ENCODE assay signal across 1 cellular context in genomic region chr19:45882652-45883585, GRCh38.
A peak's percentile ranks its signal among the peaks of the same experiment; 100 is the strongest.
TF ChIP-seq lines count a peak whose summit lies in the region.

No MANE protein-coding gene starts in this region.

TF ChIP-seq in HepG2, 621 proteins besides CTCF, POLR2A, EP300 and RAD21 (continued from another document and continues in another):
- TF ChIP-seq USF2 (IDR thresholded peaks at IDR 0.05; ENCODE audit: low read depth, low read length) = no peak
- TF ChIP-seq USF2 (CRISPR knock-in tag; IDR thresholded peaks at IDR 0.05; ENCODE audit: borderline replicate concordance) = no peak
- peak; percentile 93 for TF ChIP-seq ZSCAN30 (CRISPR knock-in tag; IDR thresholded peaks at IDR 0.05)
- TF ChIP-seq ZKSCAN8 (CRISPR knock-in tag; IDR thresholded peaks at IDR 0.05; ENCODE audit: borderline replicate concordance) = peak; percentile 42
- TF ChIP-seq DRAP1 (CRISPR knock-in tag; IDR thresholded peaks at IDR 0.05) = peak; percentile 86
- TF ChIP-seq PHB2 (IDR thresholded peaks at IDR 0.05; ENCODE audit: partially characterized antibody) = no peak
- peak; percentile 29; the same call in 1 of the 2 replicates for TF ChIP-seq ZNF713 (CRISPR knock-in tag; IDR thresholded peaks at IDR 0.05)
- TF ChIP-seq PAWR (CRISPR knock-in tag; IDR thresholded peaks at IDR 0.05; ENCODE audit: borderline replicate concordance) = no peak
- no peak for TF ChIP-seq RFX5 (IDR thresholded peaks at IDR 0.05; ENCODE audit: low read depth, low read length)
- peak; percentile 30; the same call in 1 of the 2 replicates for TF ChIP-seq SIN3A (IDR thresholded peaks at IDR 0.05; ENCODE audit: borderline replicate concordance, low read depth, low read length)
- peak; percentile 83 for TF ChIP-seq HMG20B (CRISPR knock-in tag; conservative IDR thresholded peaks at IDR 0.05)
- no peak for TF ChIP-seq CBX2 (IDR thresholded peaks at IDR 0.05; ENCODE audit: low read depth, low read length)
- TF ChIP-seq CBX2 (CRISPR knock-in tag; IDR thresholded peaks at IDR 0.05; ENCODE audit: low read depth) = no peak
- no peak for TF ChIP-seq ZNF660 (CRISPR knock-in tag; IDR thresholded peaks at IDR 0.05; ENCODE audit: borderline replicate concordance, low read depth)
- TF ChIP-seq MYNN (CRISPR knock-in tag; IDR thresholded peaks at IDR 0.05; ENCODE audit: low read depth) = no peak
- TF ChIP-seq ZNF335 (CRISPR knock-in tag; IDR thresholded peaks at IDR 0.05) = no peak
- TF ChIP-seq ZXDC (CRISPR knock-in tag; IDR thresholded peaks at IDR 0.05) = peak; percentile 74; the same call in 1 of the 2 replicates
- no peak for TF ChIP-seq MTF2 (CRISPR knock-in tag; IDR thresholded peaks at IDR 0.05; ENCODE audit: borderline replicate concordance)
- TF ChIP-seq KDM1A (CRISPR knock-in tag; IDR thresholded peaks at IDR 0.05) = peak; percentile 100
- TF ChIP-seq CHD4 (IDR thresholded peaks at IDR 0.05; ENCODE audit: borderline replicate concordance, low read length) = peak; percentile 100
- TF ChIP-seq ZNF10 (CRISPR knock-in tag; IDR thresholded peaks at IDR 0.05; ENCODE audit: borderline replicate concordance, low read depth) = no peak
- peak; percentile 57; the same call in 1 of the 2 replicates for TF ChIP-seq GTF3A (CRISPR knock-in tag; conservative IDR thresholded peaks at IDR 0.05)
- TF ChIP-seq RNF2 (conservative IDR thresholded peaks at IDR 0.05; ENCODE audit: low read depth) = no peak
- peak; percentile 94 for TF ChIP-seq POLR2G (IDR thresholded peaks at IDR 0.05; ENCODE audit: low read depth, low read length)
- TF ChIP-seq HIC2 (CRISPR knock-in tag; IDR thresholded peaks at IDR 0.05; ENCODE audit: low read depth) = no peak
- peak; percentile 63; the same call in 1 of the 2 replicates for TF ChIP-seq ZNF12 (CRISPR knock-in tag; IDR thresholded peaks at IDR 0.05)
- TF ChIP-seq ZHX2 (IDR thresholded peaks at IDR 0.05; ENCODE audit: low read depth) = peak; percentile 40; the same call in 1 of the 2 replicates
- 0 out of 2 replicates have a peak, but pooled peaks have one; percentile 13 for TF ChIP-seq ZHX2 (CRISPR knock-in tag; IDR thresholded peaks at IDR 0.05; ENCODE audit: borderline replicate concordance)
- TF ChIP-seq ZNF709 (CRISPR knock-in tag; IDR thresholded peaks at IDR 0.05) = no peak; the same call in 1 of the 2 replicates
- no peak for TF ChIP-seq ZNF644 (CRISPR knock-in tag; IDR thresholded peaks at IDR 0.05; ENCODE audit: low read depth)
- TF ChIP-seq HNRNPUL1 (IDR thresholded peaks at IDR 0.05; ENCODE audit: low read depth, low read length) = peak; percentile 99
- TF ChIP-seq ZNF670 (CRISPR knock-in tag; IDR thresholded peaks at IDR 0.05; ENCODE audit: borderline replicate concordance) = peak; percentile 63
- no peak for TF ChIP-seq HDAC6 (IDR thresholded peaks at IDR 0.05; ENCODE audit: low read depth, low read length)
- TF ChIP-seq FOSL2 (CRISPR knock-in tag; IDR thresholded peaks at IDR 0.05) = peak; percentile 75
- TF ChIP-seq NFYC (CRISPR knock-in tag; IDR thresholded peaks at IDR 0.05) = peak; percentile 21; the same call in 1 of the 2 replicates
- TF ChIP-seq ZNF816 (CRISPR knock-in tag; IDR thresholded peaks at IDR 0.05; ENCODE audit: borderline replicate concordance) = peak; percentile 53
- no peak for TF ChIP-seq DBP (CRISPR knock-in tag; IDR thresholded peaks at IDR 0.05; ENCODE audit: not compliant biosample characterization)
- no peak for TF ChIP-seq ZNF577 (CRISPR knock-in tag; IDR thresholded peaks at IDR 0.05; ENCODE audit: borderline replicate concordance, low read depth)
- peak; percentile 62 for TF ChIP-seq DPF2 (CRISPR knock-in tag; IDR thresholded peaks at IDR 0.05; ENCODE audit: borderline replicate concordance, low read depth)
- peak; percentile 36 for TF ChIP-seq ZNF883 (CRISPR knock-in tag; IDR thresholded peaks at IDR 0.05; ENCODE audit: not compliant biosample characterization)
- peak; percentile 39 for TF ChIP-seq NR2F6 (IDR thresholded peaks at IDR 0.05)
- TF ChIP-seq NR2F6 (CRISPR knock-in tag; IDR thresholded peaks at IDR 0.05) = peak; percentile 74
- peak; percentile 71; the same call in 1 of the 2 replicates for TF ChIP-seq ZBTB43 (CRISPR knock-in tag; conservative IDR thresholded peaks at IDR 0.05)
- peak; percentile 86; the same call in 1 of the 2 replicates for TF ChIP-seq KDM4B (CRISPR knock-in tag; IDR thresholded peaks at IDR 0.05)
- TF ChIP-seq TIGD3 (CRISPR knock-in tag; IDR thresholded peaks at IDR 0.05; ENCODE audit: borderline replicate concordance) = peak; percentile 59; the same call in 1 of the 2 replicates
- TF ChIP-seq FOSL1 (CRISPR knock-in tag; IDR thresholded peaks at IDR 0.05; ENCODE audit: borderline replicate concordance) = no peak
- TF ChIP-seq ZNF558 (CRISPR knock-in tag; IDR thresholded peaks at IDR 0.05; ENCODE audit: borderline replicate concordance) = peak; percentile 56
- no peak for TF ChIP-seq MLLT10 (CRISPR knock-in tag; IDR thresholded peaks at IDR 0.05)
- TF ChIP-seq ZNF251 (CRISPR knock-in tag; IDR thresholded peaks at IDR 0.05) = no peak
- peak; percentile 73; the same call in 1 of the 2 replicates for TF ChIP-seq MEIS1 (CRISPR knock-in tag; IDR thresholded peaks at IDR 0.05; ENCODE audit: borderline replicate concordance)
- no peak for TF ChIP-seq SUZ12 (IDR thresholded peaks at IDR 0.05; ENCODE audit: low read depth, low read length)
- TF ChIP-seq NR2F2 (IDR thresholded peaks at IDR 0.05; ENCODE audit: borderline replicate concordance, low read depth) = peak; percentile 65; the same call in 1 of the 2 replicates
- TF ChIP-seq ZFP36L1 (CRISPR knock-in tag; IDR thresholded peaks at IDR 0.05) = no peak
- TF ChIP-seq REXO4 (CRISPR knock-in tag; IDR thresholded peaks at IDR 0.05; ENCODE audit: borderline replicate concordance) = no peak
- TF ChIP-seq XBP1 (CRISPR knock-in tag; IDR thresholded peaks at IDR 0.05) = no peak
- peak; percentile 45 for TF ChIP-seq HNF4A (CRISPR knock-in tag; IDR thresholded peaks at IDR 0.05)
